Comparison of ENCODE assay signal across 16 cellular contexts in the genomic region with DNA sequence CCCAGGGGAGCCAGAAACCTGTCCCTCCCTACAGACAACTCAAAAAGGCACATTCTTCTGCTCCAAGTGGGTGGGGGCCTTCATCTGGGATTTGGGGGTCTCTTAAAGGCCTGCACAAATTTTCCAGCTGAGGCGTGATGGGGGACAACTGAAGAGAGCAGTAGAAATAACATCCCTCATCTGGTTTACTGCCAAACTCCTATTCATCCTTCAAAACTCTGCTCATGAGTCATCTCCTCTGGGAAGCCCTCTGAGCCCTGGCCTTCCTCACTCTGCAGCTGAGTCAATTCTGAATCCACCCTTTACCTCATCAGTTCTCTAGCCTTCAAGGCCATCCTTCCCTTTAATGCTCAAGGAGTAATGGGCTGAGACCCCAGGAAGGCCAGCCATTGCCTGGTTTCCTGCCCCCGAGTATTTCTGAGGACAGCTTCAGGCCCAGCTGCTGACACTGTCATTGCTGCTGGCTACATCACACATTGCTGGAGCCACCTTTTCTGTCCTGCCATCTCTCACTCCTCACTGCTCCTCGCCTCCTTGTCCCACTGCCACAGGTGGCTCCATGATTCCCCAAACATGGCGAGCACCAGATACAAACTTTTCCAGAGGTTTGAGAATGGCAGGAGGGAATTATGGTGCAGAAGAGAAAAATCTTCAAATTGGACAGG. TPM values are rescaled to one million over a fixed set of nuclear protein-coding genes. Genes with fewer than 3 reads are reported as not detected.
DNase-seq lines count a peak whose midpoint lies in the region; ATAC-seq and TF ChIP-seq lines count a peak whose summit lies in the region.
"Had no signal": no experiment of that assay in that cellular context is flagged by ENCODE, and none has a peak within 500 bp of the region (broad histone marks: within the 10 kb centered on the region; RNA-seq: fewer than 3 reads in every experiment).

No MANE protein-coding gene starts in this region.

- no peak overlapping the region for H3K27ac ChIP-seq in brain microvascular endothelial cell
- H3K27ac ChIP-seq: HL-60, left ventricle myocardium inferior, upper lobe of left lung had no signal

- DNase-seq in AG08395 (ENCODE audit: low spot score) (peak; percentile 42), HT-29 (ENCODE audit: low spot score) (peak; percentile 12), brain microvascular endothelial cell (peak; percentile 75), kidney glomerular epithelial cell (lab: John Stamatoyannopoulos, UW) (peak; percentile 8), hypothalamus (lab: John Stamatoyannopoulos, UW) (no peak)
- no peak for DNase-seq in activated T-cell treated with anti-CD3 and anti-CD28 coated beads, Interleukin-2, amount 50 U/mL, for 1 hour
- DNase-seq in activated CD4-positive, alpha-beta T cell treated with anti-CD3 and anti-CD28 coated beads, Interleukin-2, amount 50 U/mL, for 1 hour: no peak
- DNase-seq: activated CD4-positive, CD25-positive, alpha-beta regulatory T cell treated with anti-CD3 and anti-CD28 coated beads, Interleukin-2, amount 50 U/mL, for 72 hours; activated effector memory CD4-positive, alpha-beta T cell treated with Interleukin-2 at 50 U/mL for 16 hours; left ventricle myocardium inferior; NCI-H1436 treated with DMSO at 0.1 percent for 48 hours; NCI-H69; SHP77; upper lobe of left lung had no signal

- in situ Hi-C loops in brain microvascular endothelial cell (cut with HindIII; ENCODE audit: low pct_ligation_motif_present, low sequenced_read_pairs): loop anchor here (10.0 kb wide), 1 partner anchor 361 kb away; no protein-coding TSS in a partner anchor

- no peaks in the 10 kb centered on the region for H3K27me3 ChIP-seq in brain microvascular endothelial cell (replicated peaks)
- H3K27me3 ChIP-seq: upper lobe of left lung had no signal

- H3K4me3 ChIP-seq in brain microvascular endothelial cell (ENCODE audit: low read depth, low read length): no peak overlapping the region
- H3K4me3 ChIP-seq: left ventricle myocardium inferior, upper lobe of left lung had no signal

- H3K36me3 ChIP-seq in brain microvascular endothelial cell (replicated peaks): no peaks in the 10 kb centered on the region
- H3K36me3 ChIP-seq: left ventricle myocardium inferior, upper lobe of left lung had no signal

- no peak for ATAC-seq in HG02610 (IDR thresholded peaks at IDR 0.05; ENCODE audit: unreplicated experiment)

- TF ChIP-seq CTCF in brain microvascular endothelial cell (IDR thresholded peaks at IDR 0.05; ENCODE audit: low read depth, low read length, missing control alignments): no peak

RNA-seq across cellular contexts. Expression of a gene that starts 32.2 kb away (rescaled TPM):
- total RNA-seq in HT-29 (2014; rRNA removed; shearing (Covaris generic)): 0.31 and 8.7 TPM in 2 replicates

Comparison
In these comparisons a context has a peak if more than half of its experiments do, and no peak if none do; other contexts are left out.
1. DNase-seq: peak in AG08395 (single experiment), HT-29 (single experiment), brain microvascular endothelial cell (single experiment) and kidney glomerular epithelial cell (single experiment); none in hypothalamus (0 of 51), activated T-cell treated with anti-CD3 and anti-CD28 coated beads, Interleukin-2, amount 50 U/mL, for 1 hour (single experiment) and activated CD4-positive, alpha-beta T cell treated with anti-CD3 and anti-CD28 coated beads, Interleukin-2, amount 50 U/mL, for 1 hour (single experiment).